1 cellular context compared by ENCODE assay signal in genomic region chr13:112979406-112979902, GRCh38.
TF ChIP-seq lines count a peak whose summit lies in the region.

No MANE protein-coding gene starts in this region.

TF ChIP-seq in H1, 55 proteins besides CTCF, POLR2A, EP300 and RAD21:
- no peak for TF ChIP-seq SIX5 (IDR thresholded peaks at IDR 0.05; ENCODE audit: low read depth, low read length)
- TF ChIP-seq CBX8 (IDR thresholded peaks at IDR 0.05; ENCODE audit: borderline replicate concordance, low read depth, low read length): no peak
- no peak for TF ChIP-seq KDM5A (IDR thresholded peaks at IDR 0.05; ENCODE audit: low read length)
- no peak for TF ChIP-seq TAF1 (IDR thresholded peaks at IDR 0.05; ENCODE audit: low read depth, low read length)
- TF ChIP-seq, protein P1, sequence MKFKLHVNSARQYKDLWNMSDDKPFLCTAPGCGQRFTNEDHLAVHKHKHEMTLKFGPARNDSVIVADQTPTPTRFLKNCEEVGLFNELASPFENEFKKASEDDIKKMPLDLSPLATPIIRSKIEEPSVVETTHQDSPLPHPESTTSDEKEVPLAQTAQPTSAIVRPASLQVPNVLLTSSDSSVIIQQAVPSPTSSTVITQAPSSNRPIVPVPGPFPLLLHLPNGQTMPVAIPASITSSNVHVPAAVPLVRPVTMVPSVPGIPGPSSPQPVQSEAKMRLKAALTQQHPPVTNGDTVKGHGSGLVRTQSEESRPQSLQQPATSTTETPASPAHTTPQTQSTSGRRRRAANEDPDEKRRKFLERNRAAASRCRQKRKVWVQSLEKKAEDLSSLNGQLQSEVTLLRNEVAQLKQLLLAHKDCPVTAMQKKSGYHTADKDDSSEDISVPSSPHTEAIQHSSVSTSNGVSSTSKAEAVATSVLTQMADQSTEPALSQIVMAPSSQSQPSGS (IDR thresholded peaks at IDR 0.05; ENCODE audit: low read length): no peak
- TF ChIP-seq RBBP5 (IDR thresholded peaks at IDR 0.05; ENCODE audit: borderline replicate concordance, low read depth, low read length): no peak
- no peak for TF ChIP-seq EGR1 (IDR thresholded peaks at IDR 0.05; ENCODE audit: borderline replicate concordance, low read depth, low read length)
